8 cellular contexts compared by ENCODE assay signal in genomic region chr7:16926283-16926682, GRCh38. TPM values are rescaled to one million over a fixed set of nuclear protein-coding genes. Genes with fewer than 3 reads are reported as not detected.
DNase-seq lines count a peak whose midpoint lies in the region; ATAC-seq and TF ChIP-seq lines count a peak whose summit lies in the region.

No MANE protein-coding gene starts in this region.

- H3K36me3 Mint-ChIP-seq in activated CD4-positive, alpha-beta T cell treated with anti-CD3 and anti-CD28 coated beads, Interleukin-2, amount 10 ng/mL, durations not matched to agents 7 days and 5 days (ENCODE audit: low read depth) = peaks cover 13% of the 10 kb centered on the region
- no peaks in the 10 kb centered on the region for H3K36me3 Mint-ChIP-seq in progenitor cell of endocrine pancreas (ENCODE audit: insufficient read depth)
- no peaks in the 10 kb centered on the region for H3K36me3 Mint-ChIP-seq in activated T-cell treated with anti-CD3 and anti-CD28 coated beads, Interleukin-2, amount 50 U/mL, for 24 hours (ENCODE audit: low read depth)

- peaks cover 0 to 38% (median 0%) of the 10 kb centered on the region in 3 donors for H3K4me1 ChIP-seq in esophagus squamous epithelium

- H3K4me3 ChIP-seq in esophagus squamous epithelium = peak overlapping the region in 1 of 4 donors; percentile 16

- H3K27me3 ChIP-seq in esophagus squamous epithelium = no peaks in the 10 kb centered on the region

- peaks cover 60% of the 10 kb centered on the region for H3K4me1 Mint-ChIP-seq in activated CD4-positive, alpha-beta T cell treated with anti-CD3 and anti-CD28 coated beads, Interleukin-2, amount 10 ng/mL, durations not matched to agents 7 days and 5 days
- peaks cover 12% of the 10 kb centered on the region for H3K4me1 Mint-ChIP-seq in progenitor cell of endocrine pancreas (ENCODE audit: low read depth)
- peaks cover 34% of the 10 kb centered on the region for H3K4me1 Mint-ChIP-seq in activated T-cell treated with anti-CD3 and anti-CD28 coated beads, Interleukin-2, amount 50 U/mL, for 24 hours (ENCODE audit: low read depth)

- peak; percentile 68 for ATAC-seq in HG03039 (IDR thresholded peaks at IDR 0.05; ENCODE audit: unreplicated experiment)
- no peak for ATAC-seq in HG03439 (IDR thresholded peaks at IDR 0.05; ENCODE audit: unreplicated experiment)

- no peaks in the 10 kb centered on the region for H3K36me3 ChIP-seq in esophagus squamous epithelium

- no peaks in the 10 kb centered on the region for H3K9me3 ChIP-seq in esophagus squamous epithelium

- no peak overlapping the region for H3K4me3 Mint-ChIP-seq in activated CD4-positive, alpha-beta T cell treated with anti-CD3 and anti-CD28 coated beads, Interleukin-2, amount 10 ng/mL, durations not matched to agents 7 days and 5 days
- no peak overlapping the region for H3K4me3 Mint-ChIP-seq in progenitor cell of endocrine pancreas (ENCODE audit: low read depth)
- H3K4me3 Mint-ChIP-seq in activated T-cell treated with anti-CD3 and anti-CD28 coated beads, Interleukin-2, amount 50 U/mL, for 24 hours = no peak overlapping the region

- H3K27me3 Mint-ChIP-seq in activated CD4-positive, alpha-beta T cell treated with anti-CD3 and anti-CD28 coated beads, Interleukin-2, amount 10 ng/mL, durations not matched to agents 7 days and 5 days = no peaks in the 10 kb centered on the region
- H3K27me3 Mint-ChIP-seq in progenitor cell of endocrine pancreas = no peaks in the 10 kb centered on the region
- peaks cover 4% of the 10 kb centered on the region for H3K27me3 Mint-ChIP-seq in activated T-cell treated with anti-CD3 and anti-CD28 coated beads, Interleukin-2, amount 50 U/mL, for 24 hours

- no peak overlapping the region for H3K27ac ChIP-seq in RWPE1
- no peak overlapping the region for H3K27ac ChIP-seq in esophagus squamous epithelium

- CTCF ChIA-PET in activated CD4-positive, alpha-beta T cell treated with anti-CD3 and anti-CD28 coated beads, Interleukin-2, amount 10 ng/mL, durations not matched to agents 7 days and 5 days (lab: Charles Lee) = interaction anchor here (0.8 kb wide), 1 partner anchor 9 kb away, joined by 3 read pairs; no protein-coding TSS in a partner anchor
- CTCF ChIA-PET in RWPE1 (lab: Yijun Ruan, JAX) = interaction anchor here (0.5 to 1.1 kb wide), 6 partner anchors 35 to 378 kb away, joined by 3 to 10 read pairs (median 3); no protein-coding TSS in a partner anchor

- intact Hi-C loops in esophagus squamous epithelium (cut with DNase I) = no loop called here

- TF ChIP-seq CTCF in RWPE1 (conservative IDR thresholded peaks at IDR 0.05; ENCODE audit: low read depth) (peak; percentile 74), esophagus squamous epithelium (IDR thresholded peaks at IDR 0.05) (peak; percentile 16 to 70 (median 50)), progenitor cell of endocrine pancreas (IDR thresholded peaks at IDR 0.05; ENCODE audit: unreplicated experiment) (peak; percentile 48)

- no peak for TF ChIP-seq POLR2A in esophagus squamous epithelium (IDR thresholded peaks at IDR 0.05)

- DNase-seq in activated CD4-positive, alpha-beta T cell treated with anti-CD3 and anti-CD28 coated beads, Interleukin-2, amount 10 ng/mL, durations not matched to agents 7 days and 5 days = peak; percentile 22
- no peak for DNase-seq in activated CD4-positive, alpha-beta T cell treated with anti-CD3 and anti-CD28 coated beads, Interleukin-2, amount 50 U/mL, for 48 hours
- DNase-seq in RWPE1 (ENCODE audit: low spot score) (no peak), esophagus squamous epithelium (lab: John Stamatoyannopoulos, UW) (no peak), progenitor cell of endocrine pancreas (ENCODE audit: low spot score, unreplicated experiment) (no peak)
- DNase-seq in activated T-cell treated with anti-CD3 and anti-CD28 coated beads, Interleukin-2, amount 50 U/mL, for 24 hours = no peak

- WGBS in esophagus squamous epithelium, 2 donors = 31 to 43% methylated on average over 2 of the region's 2 CpGs

- POLR2A ChIA-PET in activated CD4-positive, alpha-beta T cell treated with anti-CD3 and anti-CD28 coated beads, Interleukin-2, amount 10 ng/mL, durations not matched to agents 7 days and 5 days (lab: Charles Lee) = no interaction called here
- POLR2A ChIA-PET in RWPE1 (lab: Yijun Ruan, JAX; ENCODE audit: low non-redundant PET) = no interaction called here

- no peak overlapping the region for H3K27ac Mint-ChIP-seq in activated CD4-positive, alpha-beta T cell treated with anti-CD3 and anti-CD28 coated beads, Interleukin-2, amount 10 ng/mL, durations not matched to agents 7 days and 5 days
- no peak overlapping the region for H3K27ac Mint-ChIP-seq in progenitor cell of endocrine pancreas
- H3K27ac Mint-ChIP-seq in activated T-cell treated with anti-CD3 and anti-CD28 coated beads, Interleukin-2, amount 50 U/mL, for 24 hours = no peak overlapping the region

- no peaks in the 10 kb centered on the region for H3K9me3 Mint-ChIP-seq in activated CD4-positive, alpha-beta T cell treated with anti-CD3 and anti-CD28 coated beads, Interleukin-2, amount 10 ng/mL, durations not matched to agents 7 days and 5 days
- H3K9me3 Mint-ChIP-seq in progenitor cell of endocrine pancreas (ENCODE audit: low read depth) = peaks cover 3% of the 10 kb centered on the region
- H3K9me3 Mint-ChIP-seq in activated T-cell treated with anti-CD3 and anti-CD28 coated beads, Interleukin-2, amount 50 U/mL, for 24 hours = no peaks in the 10 kb centered on the region

RNA-seq across cellular contexts. Expression of gene AGR3, which starts 44.5 kb away (rescaled TPM):
- not detected for total RNA-seq in activated CD4-positive, alpha-beta T cell treated with anti-CD3 and anti-CD28 coated beads, Interleukin-2, amount 10 ng/mL, durations not matched to agents 7 days and 5 days
- total RNA-seq in esophagus squamous epithelium = 1 to 10 TPM in 1 of 4 donors, not detected in 3; 3.4 TPM
- total RNA-seq in progenitor cell of endocrine pancreas = 5.8 and 13.3 TPM in 2 replicates
